Comparison of ENCODE assay signal across 10 cellular contexts in genomic region chr1:18564661-18565060, GRCh38.
"Had no signal": no experiment of that assay in that cellular context is flagged by ENCODE, and none has a peak within 500 bp of the region (broad histone marks: within the 10 kb centered on the region; RNA-seq: fewer than 3 reads in every experiment).

No MANE protein-coding gene starts in this region.

- H3K4me3 Mint-ChIP-seq: H9, HFFc6, IgD-negative memory B cell had no signal

- H3K9ac ChIP-seq: KMS-11 had no signal

- H3K36me3 Mint-ChIP-seq: IgD-negative memory B cell had no signal

- H3K27ac Mint-ChIP-seq: HFFc6, IgD-negative memory B cell had no signal

- ATAC-seq: HepG2 had no signal

- H3K27ac ChIP-seq: HL-60, KMS-11 had no signal

- DNase-seq: GOT3, H9, HCEC 1CT, HFFc6, Karpas-422, KBM-7 had no signal

- H3K4me2 ChIP-seq: KMS-11 had no signal

- H3K9me3 Mint-ChIP-seq: H9, HFFc6 had no signal
